Comparison of ENCODE assay signal across 16 cellular contexts in the genomic region with DNA sequence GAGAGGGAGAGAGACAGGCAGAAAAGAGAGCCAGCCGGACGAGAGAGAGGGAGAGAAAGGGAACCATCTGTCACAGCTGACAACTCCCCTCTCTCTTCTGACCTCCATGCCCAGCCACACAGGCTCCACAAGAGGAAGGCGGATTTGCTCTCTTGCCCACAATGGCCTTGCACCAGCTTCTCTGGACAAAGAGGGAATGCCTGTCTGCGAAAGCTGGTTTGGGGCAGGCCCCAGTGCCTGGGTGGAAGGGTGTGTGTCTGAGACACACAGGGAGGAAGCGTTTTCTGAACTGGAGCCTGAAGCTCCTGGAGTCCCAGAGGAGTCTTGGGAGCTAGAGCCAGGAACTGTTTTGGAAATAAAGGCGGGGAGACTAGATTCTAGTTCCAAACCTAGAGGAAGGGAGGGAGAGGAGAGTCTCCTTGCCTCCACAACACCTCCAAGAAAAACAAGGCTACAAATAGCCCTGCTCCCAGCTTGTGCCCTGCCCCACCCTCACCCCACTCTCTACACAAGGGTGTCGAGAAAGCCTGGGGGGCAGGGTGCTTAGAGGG. TPM values are rescaled to one million over a fixed set of nuclear protein-coding genes. Genes with fewer than 3 reads are reported as not detected.
DNase-seq lines count a peak whose midpoint lies in the region; ATAC-seq and TF ChIP-seq lines count a peak whose summit lies in the region.
"Had no signal": no experiment of that assay in that cellular context is flagged by ENCODE, and none has a peak within 500 bp of the region (broad histone marks: within the 10 kb centered on the region; RNA-seq: fewer than 3 reads in every experiment).

No MANE protein-coding gene starts in this region.

- H3K18ac ChIP-seq in neuronal stem cell (ENCODE audit: low read length), result no peak overlapping the region

- no CpG with 5 or more reads among the region's 7 CpGs for WGBS in neuronal stem cell (ENCODE audit: extremely low coverage in 2 of 2, insufficient read length in 2 of 2, insufficient replicate concordance in 1 of 2), 2 donors

- peaks cover 4% of the 10 kb centered on the region for H3K27me3 ChIP-seq in adipocyte (replicated peaks; ENCODE audit: control insufficient read depth, insufficient read depth, low read length)
- no peaks in the 10 kb centered on the region for H3K27me3 ChIP-seq in neuronal stem cell (ENCODE audit: control insufficient read depth in 3 of 3, insufficient read depth in 3 of 3, low read depth in 1 of 3, low read length in 3 of 3)
- H3K27me3 ChIP-seq in upper lobe of right lung, result no peaks in the 10 kb centered on the region

- H3K79me1 ChIP-seq in neuronal stem cell (ENCODE audit: low read depth, low read length), result no peaks in the 10 kb centered on the region

- no peak overlapping the region for H3K4me2 ChIP-seq in neuronal stem cell (ENCODE audit: insufficient read depth, low read length, poor library complexity, severe bottlenecking)
- H3K4me2 ChIP-seq: KMS-11, SK-N-SH had no signal

- no peak for TF ChIP-seq CTCF in upper lobe of right lung (IDR thresholded peaks at IDR 0.05)
- TF ChIP-seq CTCF in GM13977 (IDR thresholded peaks at IDR 0.05; ENCODE audit: extremely low read depth, insufficient read depth, missing control alignments), result no peak

- no peak overlapping the region for H2BK120ac ChIP-seq in neuronal stem cell (ENCODE audit: low read depth, low read length)

- no peak overlapping the region for H2AK5ac ChIP-seq in neuronal stem cell (ENCODE audit: low read depth, low read length)

- no peak overlapping the region for H4K91ac ChIP-seq in neuronal stem cell (ENCODE audit: low read depth, low read length, poor library complexity)

- H3K27ac ChIP-seq in neuronal stem cell (replicated peaks; ENCODE audit: low read length), result no peak overlapping the region
- H3K27ac ChIP-seq in upper lobe of right lung, result peak overlapping the region; percentile 62
- H3K27ac ChIP-seq: KMS-11, WERI-Rb-1 had no signal

- DNase-seq in adipocyte (ENCODE audit: low read depth) (no peak), Right ventricle myocardium superior (peak; percentile 52), neuronal stem cell (ENCODE audit: low spot score) (no peak), upper lobe of right lung (no peak), GM13977 (ENCODE audit: low spot score) (no peak), cortex of kidney (lab: John Stamatoyannopoulos, UW) (no peak)
- DNase-seq: activated CD8-positive, alpha-beta memory T cell treated with anti-CD3 and anti-CD28 coated beads, Interleukin-2, amount 50 U/mL, for 48 hours; amniotic stem cell; NCI-H187; NCI-H82; retina; SK-N-SH; WERI-Rb-1 had no signal

- no peak overlapping the region for H2BK12ac ChIP-seq in neuronal stem cell (ENCODE audit: low read length)

- H2AFZ ChIP-seq in neuronal stem cell (ENCODE audit: low read length), result peak overlapping the region; percentile 73

- H3K4ac ChIP-seq in neuronal stem cell (ENCODE audit: low read length), result no peak overlapping the region

- no peak overlapping the region for H4K8ac ChIP-seq in neuronal stem cell (ENCODE audit: low read depth, low read length)

- no peak overlapping the region for H2BK15ac ChIP-seq in neuronal stem cell (ENCODE audit: low read length)

- H2BK5ac ChIP-seq in neuronal stem cell (ENCODE audit: low read length), result no peak overlapping the region

- H3K9me3 ChIP-seq in adipocyte (ENCODE audit: control insufficient read depth, low read length) (no peaks in the 10 kb centered on the region), neuronal stem cell (replicated peaks in 1 of 2; ENCODE audit: control insufficient read depth in 2 of 2, insufficient read depth in 1 of 2, low read depth in 1 of 2, low read length in 2 of 2) (no peaks in the 10 kb centered on the region), upper lobe of right lung (no peaks in the 10 kb centered on the region)
- H3K9me3 ChIP-seq: SK-N-SH had no signal

- intact Hi-C loops in Right ventricle myocardium superior (cut with DNase I) (no loop called here), upper lobe of right lung (cut with DNase I) (no loop called here)

- no peak overlapping the region for H3K14ac ChIP-seq in neuronal stem cell (ENCODE audit: low read length)

- H3K9ac ChIP-seq in adipocyte (ENCODE audit: low read length) (peak overlapping the region; percentile 38), neuronal stem cell (ENCODE audit: low read depth, low read length, poor library complexity) (no peak overlapping the region)
- H3K9ac ChIP-seq: KMS-11, SK-N-SH had no signal

- no peak overlapping the region for H3K23ac ChIP-seq in neuronal stem cell (ENCODE audit: low read depth, low read length, poor library complexity)

- peak; percentile 85 for ATAC-seq in Right ventricle myocardium superior (ENCODE audit: poor library complexity)
- peak; percentile 7 for ATAC-seq in upper lobe of right lung
- no peak for ATAC-seq in HG02885 (IDR thresholded peaks at IDR 0.05; ENCODE audit: poor library complexity, unreplicated experiment)
- ATAC-seq in GM21717 (IDR thresholded peaks at IDR 0.05; ENCODE audit: unreplicated experiment), result no peak

- peak overlapping the region; percentile 18 for H3K4me3 ChIP-seq in adipocyte (ENCODE audit: low read length)
- H3K4me3 ChIP-seq in neuronal stem cell (ENCODE audit: low read length in 2 of 2), result no peak overlapping the region
- H3K4me3 ChIP-seq in upper lobe of right lung, result peak overlapping the region; percentile 8

- H3K4me1 ChIP-seq in adipocyte (ENCODE audit: control insufficient read depth, insufficient read depth, low read length) (peaks cover 17% of the 10 kb centered on the region), neuronal stem cell (ENCODE audit: control insufficient read depth in 2 of 2, insufficient read depth in 1 of 2, low read depth in 1 of 2, low read length in 2 of 2) (peaks cover 0 to 12% of the 10 kb centered on the region in 2 donors), upper lobe of right lung (peaks cover 9% of the 10 kb centered on the region)

- in situ Hi-C loops in GM13977 (cut with MboI; ENCODE audit: low pct_unique_long_range_greater_than_20kb, low sequenced_read_pairs, unreplicated experiment), result no loop called here

- H3K36me3 ChIP-seq in adipocyte (ENCODE audit: control insufficient read depth, insufficient read depth, low read length, severe bottlenecking) (no peaks in the 10 kb centered on the region), neuronal stem cell (replicated peaks in 1 of 2; ENCODE audit: control insufficient read depth in 2 of 2, insufficient read depth in 2 of 2, low read length in 2 of 2) (no peaks in the 10 kb centered on the region), upper lobe of right lung (no peaks in the 10 kb centered on the region)
- H3K36me3 ChIP-seq: WERI-Rb-1 had no signal

RNA-seq across cellular contexts. Expression of a gene that starts 12.5 kb away (rescaled TPM):
- total RNA-seq in Right ventricle myocardium superior (1.6 TPM), upper lobe of right lung (2.2 TPM)
- polyA plus RNA-seq in neuronal stem cell (2013, experiment 1 of 2), result 0.36 TPM
- polyA plus RNA-seq in neuronal stem cell (2013, experiment 2 of 2), result 0.37 TPM

RNA-seq across cellular contexts. Expression of a gene that starts 41.9 kb away (rescaled TPM):
- total RNA-seq in Right ventricle myocardium superior (3.8 TPM), upper lobe of right lung (2.8 TPM)
- polyA plus RNA-seq in neuronal stem cell (2013, experiment 1 of 2), result 8.7 TPM
- 9.0 TPM for polyA plus RNA-seq in neuronal stem cell (2013, experiment 2 of 2)

RNA-seq across cellular contexts. Expression of a gene that starts 45.6 kb away (rescaled TPM):
- total RNA-seq in Right ventricle myocardium superior (6.8 TPM), upper lobe of right lung (16.6 TPM)
- polyA plus RNA-seq in neuronal stem cell (2013, experiment 1 of 2), result 21.2 TPM
- polyA plus RNA-seq in neuronal stem cell (2013, experiment 2 of 2), result 20.8 TPM

Comparison
In these comparisons a context has a peak if more than half of its experiments do, and no peak if none do; other contexts are left out.
1. H3K4me3 ChIP-seq: peak in adipocyte (single experiment) and upper lobe of right lung (single experiment); none in neuronal stem cell (0 of 2).
2. ATAC-seq: peak in Right ventricle myocardium superior (single experiment) and upper lobe of right lung (single experiment); none in HG02885 (single experiment) and GM21717 (single experiment).